ENCODE assay signal across 9 cellular contexts in genomic region chr4:41339812-41340809, GRCh38.
DNase-seq lines count a peak whose midpoint lies in the region; ATAC-seq and TF ChIP-seq lines count a peak whose summit lies in the region.
"Had no signal": no experiment of that assay in that cellular context is flagged by ENCODE, and none has a peak within 500 bp of the region (broad histone marks: within the 10 kb centered on the region; RNA-seq: fewer than 3 reads in every experiment).

No MANE protein-coding gene starts in this region.

- BruUV-seq in Calu3 (replicated peaks; lab: Mats Ljungman, UMichigan), result no TSS peak

- H3K36me3 Mint-ChIP-seq in Calu3 (ENCODE audit: insufficient read depth, unreplicated experiment), result no peaks in the 10 kb centered on the region
- no peaks in the 10 kb centered on the region for H3K36me3 Mint-ChIP-seq in activated naive CD8-positive, alpha-beta T cell treated with anti-CD3 and anti-CD28 coated beads for 36 hours

- H3K27ac Mint-ChIP-seq in Calu3 (ENCODE audit: unreplicated experiment), result no peak overlapping the region
- no peak overlapping the region for H3K27ac Mint-ChIP-seq in activated naive CD8-positive, alpha-beta T cell treated with anti-CD3 and anti-CD28 coated beads for 36 hours

- H3K9me3 Mint-ChIP-seq in Calu3 (ENCODE audit: low read depth, unreplicated experiment), result no peaks in the 10 kb centered on the region
- peaks cover 11% of the 10 kb centered on the region for H3K9me3 Mint-ChIP-seq in activated naive CD8-positive, alpha-beta T cell treated with anti-CD3 and anti-CD28 coated beads for 36 hours

- intact Hi-C loops in Calu3 (cut with micrococcal nuclease; ENCODE audit: unreplicated experiment), result no loop called here

- DNase-seq in Calu3, result peak; percentile 24
- DNase-seq in NCI-H226, result peak; percentile 10
- DNase-seq in epidermal melanocyte (ENCODE audit: insufficient read length, low spot score), result peak; percentile 66
- peak; percentile 42 for DNase-seq in myocyte (ENCODE audit: low read depth)
- no peak for DNase-seq in stimulated activated naive CD8-positive, alpha-beta T cell treated with anti-CD3 and anti-CD28 coated beads, Interleukin-15, Interleukin-2, amounts not matched to agents 100 U/mL and 50 U/mL, for 24 hours
- DNase-seq in activated naive CD8-positive, alpha-beta T cell treated with anti-CD3 and anti-CD28 coated beads for 36 hours, result no peak
- no peak for DNase-seq in ecto neural progenitor cell (ENCODE audit: low spot score)
- no peak for DNase-seq in cortex of kidney (lab: John Stamatoyannopoulos, UW)

- CTCF ChIA-PET in Calu3 (lab: Charles Lee), result no interaction called here

- H3K27me3 Mint-ChIP-seq in Calu3 (ENCODE audit: unreplicated experiment), result no peaks in the 10 kb centered on the region
- peaks cover 6% of the 10 kb centered on the region for H3K27me3 Mint-ChIP-seq in activated naive CD8-positive, alpha-beta T cell treated with anti-CD3 and anti-CD28 coated beads for 36 hours

- peaks cover 13% of the 10 kb centered on the region for H3K4me1 Mint-ChIP-seq in Calu3 (ENCODE audit: low read depth, unreplicated experiment)
- H3K4me1 Mint-ChIP-seq in activated naive CD8-positive, alpha-beta T cell treated with anti-CD3 and anti-CD28 coated beads for 36 hours, result no peaks in the 10 kb centered on the region

- ATAC-seq in stimulated activated naive CD8-positive, alpha-beta T cell treated with anti-CD3 and anti-CD28 coated beads, Interleukin-15, Interleukin-2, amounts not matched to agents 100 U/mL and 50 U/mL, for 24 hours, result no peak
- ATAC-seq: esophagus mucosa had no signal

- H3K4me3 Mint-ChIP-seq in Calu3 (ENCODE audit: low read depth, unreplicated experiment), result no peak overlapping the region
- H3K4me3 Mint-ChIP-seq in activated naive CD8-positive, alpha-beta T cell treated with anti-CD3 and anti-CD28 coated beads for 36 hours, result no peak overlapping the region

- TF ChIP-seq CTCF in Calu3 (IDR thresholded peaks at IDR 0.05; ENCODE audit: unreplicated experiment), result no peak

Comparison
In these comparisons a context has a peak if more than half of its experiments do, and no peak if none do; other contexts are left out.
1. DNase-seq: peak in Calu3 (single experiment), NCI-H226 (single experiment), epidermal melanocyte (single experiment) and myocyte (single experiment); none in stimulated activated naive CD8-positive, alpha-beta T cell treated with anti-CD3 and anti-CD28 coated beads, Interleukin-15, Interleukin-2, amounts not matched to agents 100 U/mL and 50 U/mL, for 24 hours (single experiment), activated naive CD8-positive, alpha-beta T cell treated with anti-CD3 and anti-CD28 coated beads for 36 hours (single experiment), ecto neural progenitor cell (single experiment) and cortex of kidney (single experiment).